Comparison of ENCODE assay signal across 10 cellular contexts in genomic region chr6:113763883-113764282, GRCh38.
DNase-seq lines count a peak whose midpoint lies in the region; ATAC-seq, FAIRE-seq and TF ChIP-seq lines count a peak whose summit lies in the region.
"Had no signal": no experiment of that assay in that cellular context is flagged by ENCODE, and none has a peak within 500 bp of the region (broad histone marks: within the 10 kb centered on the region; RNA-seq: fewer than 3 reads in every experiment).

No MANE protein-coding gene starts in this region.

- DNase-seq in stimulated activated CD4-positive, alpha-beta T cell treated with anti-CD3 and anti-CD28 coated beads, Interleukin-15, amount 100 ng/mL, for 24 hours, result peak; percentile 2
- DNase-seq in stimulated activated CD4-positive, alpha-beta T cell treated with anti-CD3 and anti-CD28 coated beads, Interleukin-4, amount 100 ng/mL, for 24 hours, result no peak
- peak; percentile 72 for DNase-seq in choroid plexus epithelial cell (ENCODE audit: low read depth)
- peak; percentile 9 for DNase-seq in urothelium cell line (ENCODE audit: low spot score)
- no peak for DNase-seq in prostate gland (ENCODE audit: low spot score)
- DNase-seq in NCI-H345 (lab: John Stamatoyannopoulos, UW), result no peak
- DNase-seq in DMS153 (lab: John Stamatoyannopoulos, UW), result no peak
- DNase-seq: activated T-cell treated with anti-CD3 and anti-CD28 coated beads, Interleukin-2, amount 50 U/mL, for 4 hours had no signal

- H3K9me3 ChIP-seq in prostate gland, result no peaks in the 10 kb centered on the region

- TF ChIP-seq CTCF in choroid plexus epithelial cell (conservative IDR thresholded peaks at IDR 0.05; ENCODE audit: low read depth, low read length) (no peak), prostate gland (IDR thresholded peaks at IDR 0.05) (no peak)

- no peaks in the 10 kb centered on the region for H3K27me3 ChIP-seq in prostate gland (replicated peaks; ENCODE audit: insufficient read depth)

- peak; percentile 65 for ATAC-seq in HG03342 (IDR thresholded peaks at IDR 0.05; ENCODE audit: unreplicated experiment)

- H3K4me3 ChIP-seq in choroid plexus epithelial cell (ENCODE audit: low read depth, low read length) (no peak overlapping the region), prostate gland (no peak overlapping the region)
- H3K4me3 ChIP-seq: skin epidermis had no signal

- 72% methylated on average over 2 of the region's 2 CpGs for WGBS in prostate gland

- intact Hi-C loops in prostate gland (cut with DNase I), result no loop called here

- no peaks in the 10 kb centered on the region for H3K36me3 ChIP-seq in prostate gland

- H3K4me1 ChIP-seq in prostate gland (replicated peaks), result no peaks in the 10 kb centered on the region

- H3K27ac ChIP-seq in prostate gland, result no peak overlapping the region

- no peak for TF ChIP-seq POLR2A in prostate gland (IDR thresholded peaks at IDR 0.05)

- FAIRE-seq in urothelium cell line (lab: Jason Lieb, UNC), result no peak

Comparison
In these comparisons a context has a peak if more than half of its experiments do, and no peak if none do; other contexts are left out.
1. DNase-seq: peak in stimulated activated CD4-positive, alpha-beta T cell treated with anti-CD3 and anti-CD28 coated beads, Interleukin-15, amount 100 ng/mL, for 24 hours (single experiment), choroid plexus epithelial cell (single experiment) and urothelium cell line (single experiment); none in stimulated activated CD4-positive, alpha-beta T cell treated with anti-CD3 and anti-CD28 coated beads, Interleukin-4, amount 100 ng/mL, for 24 hours (single experiment), prostate gland (single experiment), NCI-H345 (single experiment) and DMS153 (single experiment).